ENCODE assay signal across 16 cellular contexts in genomic region chr6:54331571-54331970, GRCh38. TPM values are rescaled to one million over a fixed set of nuclear protein-coding genes. Genes with fewer than 3 reads are reported as not detected.
"Had no signal": no experiment of that assay in that cellular context is flagged by ENCODE, and none has a peak within 500 bp of the region (broad histone marks: within the 10 kb centered on the region; RNA-seq: fewer than 3 reads in every experiment).

No MANE protein-coding gene starts in this region.

RNA-seq across cellular contexts. Expression of gene TINAG, which starts 23.3 kb away (rescaled TPM):
- total RNA-seq: activated CD4-positive, alpha-beta memory T cell treated with anti-CD3 and anti-CD28 coated beads, Interleukin-2, amount 10 ng/mL, durations not matched to agents 7 days and 5 days; activated CD4-positive, alpha-beta T cell treated with anti-CD3 and anti-CD28 coated beads, Interleukin-2, amount 10 ng/mL, durations not matched to agents 7 days and 5 days; activated naive CD4-positive, alpha-beta T cell treated with anti-CD3 and anti-CD28 coated beads, Interleukin-2, amount 50 U/mL, for 72 hours; activated naive CD8-positive, alpha-beta T cell treated with anti-CD3 and anti-CD28 coated beads, Interleukin-2, amount 10 ng/mL, durations not matched to agents 7 days and 5 days; activated T-cell treated with anti-CD3 and anti-CD28 coated beads, Interleukin-2, amount 50 U/mL, for 72 hours; chondrocyte; dermis microvascular lymphatic vessel endothelial cell; endothelial cell of umbilical vein; esophagus squamous epithelium; fibroblast of lung; gastroesophageal sphincter; glomerular endothelial cell; T-cell; T-helper 2 cell treated with Interferon-gamma antibody and Interleukin-4, amounts not matched to agents 100 ng/mL and 5 ng/mL, for 36 hours; WTC11 had no signal
- polyA plus RNA-seq: endothelial cell of umbilical vein, esophagus, fibroblast of lung had no signal
